In the genomic region with DNA sequence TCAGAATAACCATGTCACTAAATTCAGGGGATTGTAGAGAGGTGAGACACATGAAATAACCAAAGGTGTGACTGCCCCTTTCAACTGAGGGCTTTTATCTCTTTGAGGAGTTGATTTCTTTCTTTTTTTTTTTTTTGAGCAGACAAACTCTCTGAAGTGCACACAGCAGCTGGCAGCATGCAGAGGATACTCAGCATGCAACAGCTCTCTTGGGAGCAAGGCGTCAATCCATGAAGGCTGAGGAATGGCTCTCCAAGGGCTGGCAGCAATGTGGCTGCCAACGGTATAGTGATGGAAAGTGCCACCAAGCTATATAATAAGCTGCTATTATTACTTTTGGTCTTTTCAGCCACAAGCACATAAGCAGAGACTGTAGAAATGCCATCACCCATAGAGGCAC, we compare ENCODE assay signal across 18 cellular contexts.
"Had no signal": no experiment of that assay in that cellular context is flagged by ENCODE, and none has a peak within 500 bp of the region (broad histone marks: within the 10 kb centered on the region; RNA-seq: fewer than 3 reads in every experiment).

No MANE protein-coding gene starts in this region.

- H3K4me3 ChIP-seq: adrenal gland, cardiac muscle cell, dorsolateral prefrontal cortex, gastroesophageal sphincter, lower lobe of right lung, pancreas, sigmoid colon, upper lobe of right lung had no signal

- DNase-seq: activated CD4-positive, alpha-beta T cell treated with anti-CD3 and anti-CD28 coated beads, Interleukin-2, amount 50 U/mL, for 48 hours; activated CD8-positive, alpha-beta memory T cell treated with anti-CD3 and anti-CD28 coated beads, Interleukin-2, amount 10 ng/mL, durations not matched to agents 7 days and 5 days; activated T-cell treated with anti-CD3 and anti-CD28 coated beads, Interleukin-2, amount 50 U/mL, for 1 hour; adrenal gland; dorsolateral prefrontal cortex; endodermal cell; erythroblast; left colon; lower lobe of right lung; naive B cell; pancreas; sigmoid colon; stimulated activated CD4-positive, alpha-beta T cell treated with anti-CD3 and anti-CD28 coated beads, Interleukin-1b, Interleukin-23, amount 100 ng/mL, for 48 hours; stimulated activated naive CD8-positive, alpha-beta T cell treated with anti-CD3 and anti-CD28 coated beads, Interleukin-15, amount 100 ng/mL, for 72 hours; upper lobe of right lung had no signal

- H3K27ac ChIP-seq: adrenal gland, cardiac muscle cell, dorsolateral prefrontal cortex, gastroesophageal sphincter, lower lobe of right lung, pancreas, sigmoid colon, upper lobe of right lung, VCaP had no signal

- H3K9me3 ChIP-seq: adrenal gland, gastroesophageal sphincter, lower lobe of right lung, pancreas, sigmoid colon, upper lobe of right lung had no signal

- H3K27me3 ChIP-seq: adrenal gland, cardiac muscle cell, dorsolateral prefrontal cortex, gastroesophageal sphincter, pancreas, sigmoid colon, upper lobe of right lung had no signal

- ATAC-seq: activated CD8-positive, alpha-beta memory T cell treated with anti-CD3 and anti-CD28 coated beads, Interleukin-2, amount 10 ng/mL, durations not matched to agents 7 days and 5 days; gastroesophageal sphincter; left colon; lower lobe of right lung; pancreas; stimulated activated naive CD8-positive, alpha-beta T cell treated with anti-CD3 and anti-CD28 coated beads, Interleukin-15, amount 100 ng/mL, for 72 hours; upper lobe of right lung had no signal

- H3K4me1 ChIP-seq: adrenal gland, gastroesophageal sphincter, lower lobe of right lung, pancreas, sigmoid colon had no signal

- H3K36me3 ChIP-seq: adrenal gland, cardiac muscle cell, gastroesophageal sphincter, lower lobe of right lung, pancreas, sigmoid colon, upper lobe of right lung had no signal
